ENCODE assay signal across 7 cellular contexts in the genomic region with DNA sequence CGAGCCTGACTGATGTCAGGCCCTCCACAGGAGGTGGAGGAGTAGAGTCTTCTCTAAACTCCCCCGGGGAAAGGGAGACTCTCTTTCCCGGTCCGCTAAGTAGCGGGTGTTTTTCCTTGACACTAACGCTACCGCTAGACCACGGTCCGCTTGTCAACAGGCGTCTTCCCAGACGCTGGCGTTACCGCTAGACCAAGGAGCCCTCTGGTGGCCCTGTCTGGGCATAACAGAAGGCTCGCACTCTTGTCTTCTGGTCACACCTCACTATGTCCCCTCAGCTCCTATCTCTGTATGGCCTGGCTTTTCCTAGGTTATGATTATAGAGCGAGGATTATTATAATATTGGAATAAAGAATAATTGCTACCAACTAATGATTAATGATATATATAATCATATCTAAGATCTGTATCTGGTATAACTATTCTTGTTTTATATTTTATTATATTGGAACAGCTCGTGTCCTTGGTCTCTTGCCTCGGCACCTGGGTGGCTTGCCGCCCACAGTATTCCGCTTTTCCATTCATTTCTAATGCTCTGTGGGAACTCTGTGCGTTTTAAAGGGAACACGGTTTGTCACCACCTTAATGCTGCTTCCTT. TPM values are rescaled to one million over a fixed set of nuclear protein-coding genes. Genes with fewer than 3 reads are reported as not detected.
DNase-seq lines count a peak whose midpoint lies in the region; ATAC-seq, FAIRE-seq and TF ChIP-seq lines count a peak whose summit lies in the region.
"Not testable (repeated sequence)": the region's sequence is repeated elsewhere in the genome, so short reads cannot be mapped to it uniquely, and the experiment has no call there.

No MANE protein-coding gene starts in this region.

- H3K4me1 Mint-ChIP-seq in CD14-positive monocyte, result peaks cover 17% of the 10 kb centered on the region

- H3K9me3 ChIP-seq in RWPE2 (ENCODE audit: severe bottlenecking); K562 (replicated peaks; ENCODE audit: control insufficient read depth, insufficient read depth, low read depth, low read length); esophagus squamous epithelium; liver (ENCODE audit: control insufficient read depth in 4 of 4, low read length in 3 of 4); gastrocnemius medialis: not testable (repeated sequence)

- in situ Hi-C loops in K562 (cut with MboI); gastrocnemius medialis (cut with MboI; ENCODE audit: low sequenced_read_pairs in 4 of 4): not testable (repeated sequence)

- not testable (repeated sequence) for H3K79me2 ChIP-seq in K562 (ENCODE audit: control insufficient read depth, insufficient read depth, low read length)

- H3K36me3 Mint-ChIP-seq in CD14-positive monocyte, result peaks cover 18 to 50% of the 10 kb centered on the region in 2 donors

- not testable (repeated sequence) for ATAC-seq in RWPE2 (ENCODE audit: low read depth); K562; gastrocnemius medialis

- H3K9ac ChIP-seq in K562 (ENCODE audit: insufficient read depth in 1 of 2, low read depth in 2 of 2, low read length in 2 of 2); liver (ENCODE audit: low read depth in 1 of 2, low read length in 2 of 2): not testable (repeated sequence)

- H3K4me1 ChIP-seq in RWPE2 (ENCODE audit: insufficient read depth, poor library complexity, severe bottlenecking); liver (ENCODE audit: control insufficient read depth in 4 of 4, insufficient read depth in 4 of 4, low read length in 3 of 4); gastrocnemius medialis: not testable (repeated sequence)
- H3K4me1 ChIP-seq in K562 (replicated peaks in 1 of 2; ENCODE audit: control insufficient read depth in 2 of 2, insufficient read depth in 2 of 2, low read length in 2 of 2), result peaks cover 0 to 15% of the 10 kb centered on the region in 2 experiments; a peak in 2 of 5 replicates
- H3K4me1 ChIP-seq in esophagus squamous epithelium, result peaks cover 0 to 45% (median 11%) of the 10 kb centered on the region in 3 donors

- peak; percentile 46 for TF ChIP-seq CTCF in CD14-positive monocyte (IDR thresholded peaks at IDR 0.05)
- peak; percentile 9 for TF ChIP-seq CTCF in HFF-Myc (IDR thresholded peaks at IDR 0.05; ENCODE audit: low read depth, low read length, missing control alignments)
- peak; percentile 58 for TF ChIP-seq CTCF in RWPE2 (IDR thresholded peaks at IDR 0.05; ENCODE audit: poor library complexity, severe bottlenecking)
- TF ChIP-seq CTCF in K562 (IDR thresholded peaks at IDR 0.05 in 2 of 3, conservative IDR thresholded peaks at IDR 0.05 in 1 of 3; ENCODE audit: insufficient read depth in 2 of 3, low read depth in 1 of 3, low read length in 3 of 3), result 0 out of 6 replicates have a peak, but pooled peaks of 1 of the 3 experiments have one; percentile 18
- peak in 5 of 6 experiments; percentile 20 to 51 (median 25) for TF ChIP-seq CTCF in esophagus squamous epithelium (IDR thresholded peaks at IDR 0.05)
- not testable (repeated sequence) for TF ChIP-seq CTCF in liver (IDR thresholded peaks at IDR 0.05; ENCODE audit: low read depth, low read length, missing input control)
- TF ChIP-seq CTCF in gastrocnemius medialis (IDR thresholded peaks at IDR 0.05 in 4 of 5, conservative IDR thresholded peaks at IDR 0.05 in 1 of 5), result peak in 3 of 5 experiments; percentile 12 to 34 (median 20)

- not testable (repeated sequence) for BruUV-seq in K562 (replicated peaks; lab: Mats Ljungman, UMichigan)

- not testable (repeated sequence) for H3K4me2 ChIP-seq in K562 (ENCODE audit: insufficient read depth, low read length)

- TF ChIP-seq RAD21 in K562 (CRISPR knock-in tag; conservative IDR thresholded peaks at IDR 0.05 in 1 of 2, IDR thresholded peaks at IDR 0.05 in 1 of 2), result peak in 1 of 2 experiments; percentile 44; a peak in 3 of 4 replicates
- peak; percentile 26 to 43 for TF ChIP-seq RAD21 in liver (IDR thresholded peaks at IDR 0.05)

- not testable (repeated sequence) for DNase-seq in CD14-positive monocyte (ENCODE audit: low spot score); HFF-Myc (ENCODE audit: extremely low read depth, low read depth); RWPE2 (ENCODE audit: low spot score); K562 (ENCODE audit: extremely low read depth in 1 of 4, low spot score in 3 of 4); esophagus squamous epithelium (lab: John Stamatoyannopoulos, UW); gastrocnemius medialis

- not testable (repeated sequence) for H3K27me3 ChIP-seq in RWPE2 (ENCODE audit: insufficient read depth, poor library complexity, severe bottlenecking); K562 (ENCODE audit: control insufficient read depth in 2 of 2, insufficient read depth in 2 of 2, low read length in 2 of 2); esophagus squamous epithelium; liver (ENCODE audit: control insufficient read depth in 4 of 4, insufficient read depth in 4 of 4, low read length in 3 of 4); gastrocnemius medialis

- H3K27ac ChIP-seq in RWPE2 (ENCODE audit: poor library complexity, severe bottlenecking); K562 (ENCODE audit: extremely low read depth, low read depth, low read length); esophagus squamous epithelium; liver (ENCODE audit: low read depth in 1 of 2, low read length in 2 of 2); gastrocnemius medialis: not testable (repeated sequence)

- WGBS in K562 (ENCODE audit: insufficient coverage, low coverage, missing lambda C conversion rate), result 64% methylated on average over 15 of the region's 21 CpGs
- 63 to 79% methylated on average over 21 of the region's 21 CpGs for WGBS in esophagus squamous epithelium, 2 donors
- 76% methylated on average over 21 of the region's 21 CpGs for WGBS in liver

- not testable (repeated sequence) for H3K9me3 Mint-ChIP-seq in CD14-positive monocyte

- not testable (repeated sequence) for TF ChIP-seq POLR2A in K562 (conservative IDR thresholded peaks at IDR 0.05); esophagus squamous epithelium (IDR thresholded peaks at IDR 0.05); gastrocnemius medialis (IDR thresholded peaks at IDR 0.05)

- FAIRE-seq in K562 (lab: Jason Lieb, UNC), result not testable (repeated sequence)

- H3K9me1 ChIP-seq in K562 (ENCODE audit: control insufficient read depth, insufficient read depth, low read length), result not testable (repeated sequence)

- not testable (repeated sequence) for H3K27me3 Mint-ChIP-seq in CD14-positive monocyte (ENCODE audit: low read depth in 3 of 3)

- intact Hi-C loops in CD14-positive monocyte (cut with micrococcal nuclease), result loop anchor here in 1 of 2 donors (10.0 kb wide), 1 partner anchor 423 kb away; a partner anchor contains a TSS
- intact Hi-C loops in K562 (cut with micrococcal nuclease); gastrocnemius medialis (cut with DNase I; ENCODE audit: low total_unique reads): not testable (repeated sequence)
- intact Hi-C loops in esophagus squamous epithelium (cut with DNase I), result loop anchor here (10.0 kb wide), 1 partner anchor 113 kb away; no protein-coding TSS in a partner anchor

- H3K4me3 Mint-ChIP-seq in CD14-positive monocyte, result not testable (repeated sequence)

- POLR2A ChIA-PET in K562 (lab: Yijun Ruan, JAX), result not testable (repeated sequence)

- not testable (repeated sequence) for H4K20me1 ChIP-seq in K562 (replicated peaks; ENCODE audit: control insufficient read depth, insufficient read depth, low read length)

- H2AFZ ChIP-seq in K562 (ENCODE audit: low read depth, low read length), result not testable (repeated sequence)

- H3K36me3 ChIP-seq in RWPE2 (ENCODE audit: low read depth) (peaks cover 33% of the 10 kb centered on the region), K562 (ENCODE audit: control insufficient read depth, insufficient read depth, low read length) (peaks cover 50% of the 10 kb centered on the region), esophagus squamous epithelium (peaks cover 0 to 26% (median 0%) of the 10 kb centered on the region in 3 donors)
- H3K36me3 ChIP-seq in liver (ENCODE audit: control insufficient read depth in 4 of 4, insufficient read depth in 3 of 4, low read depth in 1 of 4, low read length in 3 of 4); gastrocnemius medialis: not testable (repeated sequence)

- H3K4me3 ChIP-seq in HFF-Myc (replicated peaks; ENCODE audit: low read depth, low read length); RWPE2 (ENCODE audit: severe bottlenecking); K562; esophagus squamous epithelium; liver (ENCODE audit: low read depth in 1 of 3, low read length in 3 of 3); gastrocnemius medialis: not testable (repeated sequence)

- H3K27ac Mint-ChIP-seq in CD14-positive monocyte, result not testable (repeated sequence)

- CTCF ChIA-PET in K562 (lab: Yijun Ruan, JAX; ENCODE audit: low intra/inter-chr PET ratio), result not testable (repeated sequence)

- TF ChIP-seq EP300 in K562 (IDR thresholded peaks at IDR 0.05; ENCODE audit: low read length), result not testable (repeated sequence)

RNA-seq across cellular contexts. Expression of a gene that starts 26.0 kb away (rescaled TPM):
- 10 to 100 TPM; 54.7 to 74.0 TPM for polyA plus RNA-seq in CD14-positive monocyte
- 239 and 410 TPM in 2 replicates for total RNA-seq in K562 (2011; cell fraction: chromatin; rRNA removed; ENCODE audit: low replicate concordance)
- 169 and 192 TPM in 2 replicates for total RNA-seq in K562 (2011; cell fraction: nucleolus; rRNA removed)
- 154 and 170 TPM in 2 replicates for total RNA-seq in K562 (2011; cell fraction: nucleoplasm; rRNA removed)
- 29.8 and 47.3 TPM in 2 replicates for total RNA-seq in K562 (2014; rRNA removed)
- 18.7 and 23.6 TPM in 2 replicates for total RNA-seq in K562 (2014; rRNA removed; fragmentation: Illumina TruSeq; extraction: Trizol)
- total RNA-seq in K562 (2015; rRNA removed; fragmentation: Illumina TruSeq; extraction: Trizol), result 26.0 and 27.1 TPM in 2 replicates
- total RNA-seq in K562 (2021), result 98.3 and 98.5 TPM in 2 replicates
- 28.0 and 45.4 TPM in 2 replicates for polyA plus RNA-seq in K562 (2011; rRNA removed)
- polyA plus RNA-seq in K562 (2011; cell fraction: cytosol; rRNA removed), result 46.1 and 77.8 TPM in 2 replicates
- polyA plus RNA-seq in K562 (2011; cell fraction: nucleus; rRNA removed), result 191 and 272 TPM in 2 replicates
- 79.2 and 88.0 TPM in 2 replicates for polyA plus RNA-seq in K562 (2012)
- 36.5 and 40.9 TPM in 2 replicates for polyA plus RNA-seq in K562 (2014; fragmentation: Illumina TruSeq; extraction: Trizol)
- 10 to 100 TPM in 1 of 2 experiments, 1 to 10 TPM in 1; 8.9 to 20.2 TPM for polyA plus RNA-seq in K562 (2014; fragmentation: Nextera tagmentation; extraction: Ambion mirVana)
- polyA plus RNA-seq in K562 (2014; rRNA removed), result 42.3 and 50.3 TPM in 2 replicates
- 41.7 and 49.7 TPM in 2 replicates for polyA minus RNA-seq in K562 (2011; rRNA and poly(A)+ RNA removed)
- 67.8 and 69.4 TPM in 2 replicates for polyA minus RNA-seq in K562 (2011; cell fraction: cytosol; rRNA and poly(A)+ RNA removed)
- polyA minus RNA-seq in K562 (2011; cell fraction: nucleus; rRNA and poly(A)+ RNA removed), result 54.7 and 67.0 TPM in 2 replicates
- 10 to 100 TPM; 38.8 to 58.3 (median 55.0) TPM for total RNA-seq in esophagus squamous epithelium
- total RNA-seq in liver, result 10 to 100 TPM; 29.8 to 34.6 TPM
- polyA plus RNA-seq in liver, result 10 to 100 TPM; 31.5 to 42.2 TPM
- total RNA-seq in gastrocnemius medialis, result 10 to 100 TPM; 18.0 to 50.4 (median 33.3) TPM

RNA-seq across cellular contexts. Expression of a gene that starts 42.5 kb away (rescaled TPM):
- polyA plus RNA-seq in CD14-positive monocyte (not detected), K562 (2011; rRNA removed) (3.8 and 6.1 TPM in 2 replicates), K562 (2014; fragmentation: Illumina TruSeq; extraction: Trizol) (8.6 and 10.6 TPM in 2 replicates), K562 (2014; fragmentation: Nextera tagmentation; extraction: Ambion mirVana) (under 1 TPM; 0.08 to 0.11 TPM), K562 (2014; rRNA removed) (7.9 and 10.0 TPM in 2 replicates), liver (10 to 100 TPM; 24.4 to 28.7 TPM)
- total RNA-seq in K562 (2011; cell fraction: chromatin; rRNA removed; ENCODE audit: low replicate concordance), result 37.1 and 44.4 TPM in 2 replicates
- 20.8 and 23.0 TPM in 2 replicates for total RNA-seq in K562 (2011; cell fraction: nucleolus; rRNA removed)
- 22.2 and 22.9 TPM in 2 replicates for total RNA-seq in K562 (2011; cell fraction: nucleoplasm; rRNA removed)
- total RNA-seq in K562 (2014; rRNA removed) (6.3 and 6.6 TPM in 2 replicates), K562 (2014; rRNA removed; fragmentation: Illumina TruSeq; extraction: Trizol) (1.3 and 1.4 TPM in 2 replicates), K562 (2015; rRNA removed; fragmentation: Illumina TruSeq; extraction: Trizol) (3.6 TPM in 2 replicates), K562 (2021) (20.0 and 22.7 TPM in 2 replicates), esophagus squamous epithelium (10 to 100 TPM in 1 of 4 donors, 1 to 10 TPM in 1, under 1 TPM in 1, not detected in 1; 0.44 to 10.2 (median 2.3) TPM), liver (10 to 100 TPM; 18.4 to 21.5 TPM), gastrocnemius medialis (1 to 10 TPM; 1.1 to 5.5 (median 2.7) TPM)
- 2.0 and 2.3 TPM in 2 replicates for polyA plus RNA-seq in K562 (2011; cell fraction: cytosol; rRNA removed)
- 14.3 and 19.9 TPM in 2 replicates for polyA plus RNA-seq in K562 (2011; cell fraction: nucleus; rRNA removed)
- polyA plus RNA-seq in K562 (2012), result 22.1 and 24.7 TPM in 2 replicates
- 3.8 and 5.8 TPM in 2 replicates for polyA minus RNA-seq in K562 (2011; rRNA and poly(A)+ RNA removed)
- polyA minus RNA-seq in K562 (2011; cell fraction: cytosol; rRNA and poly(A)+ RNA removed), result 10.5 and 19.6 TPM in 2 replicates
- 6.9 and 14.9 TPM in 2 replicates for polyA minus RNA-seq in K562 (2011; cell fraction: nucleus; rRNA and poly(A)+ RNA removed)
